In the genomic region with DNA sequence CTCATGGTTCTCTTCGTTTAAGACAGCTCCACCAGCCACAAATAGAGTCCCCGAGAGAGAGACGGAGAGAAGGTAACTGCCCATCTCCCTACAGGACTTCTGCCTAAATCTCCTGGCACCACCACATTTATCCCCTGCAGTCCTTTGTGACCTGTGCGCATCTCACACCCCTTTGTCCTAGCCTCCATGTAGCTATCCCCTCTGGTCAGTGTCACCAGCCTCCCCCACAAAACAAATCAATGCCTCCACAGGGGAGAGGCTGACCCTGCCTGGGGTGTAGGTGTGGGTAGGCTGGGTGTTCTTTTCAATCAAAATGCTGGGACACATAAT, we compare ENCODE assay signal across 21 cellular contexts. TPM values are rescaled to one million over a fixed set of nuclear protein-coding genes. Genes with fewer than 3 reads are reported as not detected.
A peak's percentile ranks its signal among the peaks of the same experiment; 100 is the strongest.
DNase-seq lines count a peak whose midpoint lies in the region; ATAC-seq and TF ChIP-seq lines count a peak whose summit lies in the region.
"Had no signal": no experiment of that assay in that cellular context is flagged by ENCODE, and none has a peak within 500 bp of the region (broad histone marks: within the 10 kb centered on the region; RNA-seq: fewer than 3 reads in every experiment).

A gene (minus strand): TSS at position 101 of the 330 bp plus-strand sequence. CDS start 96 bp downstream, at position 5.

- H3K4me1 ChIP-seq in right atrium auricular region (no peaks in the 10 kb centered on the region), testis (no peaks in the 10 kb centered on the region)
- H3K4me1 ChIP-seq: heart right ventricle, tibial nerve had no signal

- peaks cover 86% of the 10 kb centered on the region for H3K4me1 Mint-ChIP-seq in activated CD4-positive, alpha-beta memory T cell treated with anti-CD3 and anti-CD28 coated beads for 36 hours (ENCODE audit: low read depth)
- H3K4me1 Mint-ChIP-seq in central memory CD8-positive, alpha-beta T cell, result peaks cover 21% of the 10 kb centered on the region

- no peak for ATAC-seq in central memory CD8-positive, alpha-beta T cell (replicated peaks; ENCODE audit: extremely low read depth, poor library complexity, severe bottlenecking)
- ATAC-seq: activated CD4-positive, CD25-positive, alpha-beta regulatory T cell treated with anti-CD3 and anti-CD28 coated beads, Interleukin-2, amount 50 U/mL, for 24 hours; heart right ventricle; left ventricle myocardium superior; Panc1; right cardiac atrium had no signal

- intact Hi-C loops in cardiac septum (cut with DNase I) (no loop called here), testis (cut with DNase I; ENCODE audit: low total_unique reads) (no loop called here)
- intact Hi-C loops in activated CD4-positive, alpha-beta memory T cell treated with anti-CD3 and anti-CD28 coated beads for 36 hours (cut with micrococcal nuclease), result no loop called here

- CTCF ChIA-PET in activated CD4-positive, alpha-beta memory T cell treated with anti-CD3 and anti-CD28 coated beads for 36 hours (lab: Charles Lee), result no interaction called here

- H3K27me3 ChIP-seq in right atrium auricular region, result no peaks in the 10 kb centered on the region
- H3K27me3 ChIP-seq in testis, result no peaks in the 10 kb centered on the region
- H3K27me3 ChIP-seq: tibial nerve had no signal

- POLR2A ChIA-PET in activated CD4-positive, alpha-beta memory T cell treated with anti-CD3 and anti-CD28 coated beads for 36 hours (lab: Charles Lee), result interaction anchor here (1.6 to 2.3 kb wide), 2 partner anchors 15 to 60 kb away, joined by 9 to 41 read pairs; a partner anchor contains a TSS

- H3K27ac ChIP-seq in right atrium auricular region, result no peak within 1 kb of the TSS
- H3K27ac ChIP-seq in testis, result no peak within 1 kb of the TSS
- H3K27ac ChIP-seq in coronary artery, result no peak within 1 kb of the TSS
- H3K27ac ChIP-seq: heart right ventricle, SJCRH30, tibial nerve had no signal

- H3K36me3 ChIP-seq in right atrium auricular region, result no peaks in the 10 kb centered on the region
- no peaks in the 10 kb centered on the region for H3K36me3 ChIP-seq in testis (ENCODE audit: low read depth, missing control alignments)
- H3K36me3 ChIP-seq: heart right ventricle, MG63, SJCRH30, tibial nerve had no signal

- peak within 1 kb of the TSS; percentile 47 for H3K4me3 Mint-ChIP-seq in activated CD4-positive, alpha-beta memory T cell treated with anti-CD3 and anti-CD28 coated beads for 36 hours
- H3K4me3 Mint-ChIP-seq in central memory CD8-positive, alpha-beta T cell, result no peak within 1 kb of the TSS

- TF ChIP-seq POLR2A in testis (IDR thresholded peaks at IDR 0.05), result no peak

- H3K4me3 ChIP-seq in right atrium auricular region (no peak within 1 kb of the TSS), testis (no peak within 1 kb of the TSS), coronary artery (no peak within 1 kb of the TSS)
- H3K4me3 ChIP-seq: heart right ventricle, MG63, SJCRH30, tibial nerve had no signal

- H3K9me3 ChIP-seq in right atrium auricular region (no peaks in the 10 kb centered on the region), testis (no peaks in the 10 kb centered on the region)
- H3K9me3 ChIP-seq: heart right ventricle, MG63, SJCRH30, tibial nerve had no signal

- no peaks in the 10 kb centered on the region for H3K27me3 Mint-ChIP-seq in activated CD4-positive, alpha-beta memory T cell treated with anti-CD3 and anti-CD28 coated beads for 36 hours
- no peaks in the 10 kb centered on the region for H3K27me3 Mint-ChIP-seq in central memory CD8-positive, alpha-beta T cell

- peak within 1 kb of the TSS; percentile 91 for H3K27ac Mint-ChIP-seq in activated CD4-positive, alpha-beta memory T cell treated with anti-CD3 and anti-CD28 coated beads for 36 hours
- peak within 1 kb of the TSS; percentile 62 for H3K27ac Mint-ChIP-seq in central memory CD8-positive, alpha-beta T cell (ENCODE audit: low read depth)

- H3K9me3 Mint-ChIP-seq in activated CD4-positive, alpha-beta memory T cell treated with anti-CD3 and anti-CD28 coated beads for 36 hours, result peaks cover 8% of the 10 kb centered on the region
- H3K9me3 Mint-ChIP-seq in central memory CD8-positive, alpha-beta T cell, result peaks cover 5% of the 10 kb centered on the region

- no peak for TF ChIP-seq CTCF in right atrium auricular region (IDR thresholded peaks at IDR 0.05)
- TF ChIP-seq CTCF in testis (IDR thresholded peaks at IDR 0.05), result no peak
- TF ChIP-seq CTCF in coronary artery (IDR thresholded peaks at IDR 0.05), result no peak

- peaks cover 10% of the 10 kb centered on the region for H3K36me3 Mint-ChIP-seq in activated CD4-positive, alpha-beta memory T cell treated with anti-CD3 and anti-CD28 coated beads for 36 hours
- H3K36me3 Mint-ChIP-seq in central memory CD8-positive, alpha-beta T cell (ENCODE audit: insufficient read depth), result no peaks in the 10 kb centered on the region

- 83 to 89% methylated on average over 4 of the region's 4 CpGs for WGBS in testis, 2 donors

- DNase-seq in right atrium auricular region (ENCODE audit: low spot score), result peak; percentile 13
- DNase-seq in cardiac septum (ENCODE audit: low spot score), result no peak
- DNase-seq in activated CD4-positive, alpha-beta memory T cell treated with anti-CD3 and anti-CD28 coated beads for 36 hours, result no peak
- no peak for DNase-seq in central memory CD8-positive, alpha-beta T cell (ENCODE audit: low spot score in 2 of 2)
- no peak for DNase-seq in testis
- no peak for DNase-seq in NCI-H2029 (lab: John Stamatoyannopoulos, UW)
- no peak for DNase-seq in coronary artery (ENCODE audit: low spot score)
- DNase-seq: Calu3, heart right ventricle, left ventricle myocardium superior, MG63, NCI-H1436 treated with DMSO at 0.1 percent for 48 hours, NCI-H82, nucleus accumbens, right cardiac atrium, SJCRH30, T1000 had no signal

RNA-seq across cellular contexts. Expression of the gene that starts here (rescaled TPM):
- total RNA-seq in right atrium auricular region (not detected), cardiac septum (not detected), testis (10 to 100 TPM; 11.5 to 27.8 TPM)
- total RNA-seq in activated CD4-positive, alpha-beta memory T cell treated with anti-CD3 and anti-CD28 coated beads for 36 hours, result 1 to 10 TPM; 1.3 to 1.4 TPM
- polyA plus RNA-seq in testis (ENCODE audit: insufficient read depth, low read depth, low replicate concordance), result 45.6 TPM
- total RNA-seq: Calu3, heart right ventricle, left ventricle myocardium superior, mononuclear cell, right cardiac atrium, SJCRH30, tibial nerve had no signal
- polyA plus RNA-seq: heart right ventricle, right cardiac atrium had no signal

Comparison
In these comparisons a context has a peak if more than half of its experiments do, and no peak if none do; other contexts are left out.
1. RNA of the gene that starts here (total RNA-seq): 11.5 to 27.8 TPM in testis; 1.3 to 1.4 TPM in activated CD4-positive, alpha-beta memory T cell treated with anti-CD3 and anti-CD28 coated beads for 36 hours, not detected in right atrium auricular region and not detected in cardiac septum (single experiment); every median in the first group is over 4 times any median in the second.
2. Peak in DNase-seq in right atrium auricular region; RNA of the gene not detected or under 1 TPM.